In the genomic region with DNA sequence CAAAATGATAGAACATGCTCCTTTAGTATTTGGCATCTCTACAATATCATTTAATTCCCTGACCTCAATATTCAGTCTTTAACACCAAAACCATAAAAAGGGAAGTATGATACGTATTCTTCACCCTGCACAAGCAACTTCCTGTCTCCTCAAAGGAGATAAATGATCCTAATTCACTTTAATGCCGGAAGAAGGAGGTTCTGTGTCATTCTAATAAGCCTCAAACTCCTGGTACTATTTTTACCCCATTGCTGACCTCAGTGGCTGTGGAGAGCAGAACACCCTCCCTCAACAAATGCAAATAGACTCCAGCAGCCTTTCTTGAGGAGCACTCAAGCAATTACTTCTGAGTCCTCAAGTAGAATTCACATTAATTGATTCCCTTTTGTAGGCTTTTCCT, we compare ENCODE assay signal across 9 cellular contexts.
DNase-seq lines count a peak whose midpoint lies in the region; ATAC-seq and TF ChIP-seq lines count a peak whose summit lies in the region.
"Had no signal": no experiment of that assay in that cellular context is flagged by ENCODE, and none has a peak within 500 bp of the region (broad histone marks: within the 10 kb centered on the region; RNA-seq: fewer than 3 reads in every experiment).

No MANE protein-coding gene starts in this region.

- CTCF ChIA-PET in GM10248 (lab: Yijun Ruan, JAX) = no interaction called here

- H3K4me3 Mint-ChIP-seq in CD14-positive monocyte = no peak overlapping the region

- no peaks in the 10 kb centered on the region for H3K36me3 Mint-ChIP-seq in activated naive CD4-positive, alpha-beta T cell treated with anti-CD3 and anti-CD28 coated beads, Interleukin-2, amount 50 U/mL, for 72 hours
- no peaks in the 10 kb centered on the region for H3K36me3 Mint-ChIP-seq in CD14-positive monocyte

- H3K27me3 Mint-ChIP-seq in CD14-positive monocyte (ENCODE audit: low read depth in 3 of 3) = no peaks in the 10 kb centered on the region

- DNase-seq in GM10248 (ENCODE audit: extremely low spot score) (peak; percentile 36), astrocyte of the spinal cord (ENCODE audit: low read depth, low spot score) (peak; percentile 31), AG08395 (ENCODE audit: low spot score) (no peak), CD14-positive monocyte (ENCODE audit: low spot score) (no peak)
- no peak for DNase-seq in activated naive CD4-positive, alpha-beta T cell treated with anti-CD3 and anti-CD28 coated beads, Interleukin-2, amount 50 U/mL, for 72 hours (ENCODE audit: low spot score in 2 of 2)
- no peak for DNase-seq in effector CD4-positive, alpha-beta T cell
- DNase-seq: psoas muscle had no signal

- no peak overlapping the region for H3K4me3 ChIP-seq in astrocyte of the spinal cord (ENCODE audit: low read depth, low read length)
- H3K4me3 ChIP-seq: psoas muscle had no signal

- in situ Hi-C loops in astrocyte of the spinal cord (cut with HindIII; ENCODE audit: low sequenced_read_pairs) = no loop called here

- peaks cover 0 to 4% of the 10 kb centered on the region in 2 donors for H3K9me3 Mint-ChIP-seq in activated naive CD4-positive, alpha-beta T cell treated with anti-CD3 and anti-CD28 coated beads, Interleukin-2, amount 50 U/mL, for 72 hours
- no peaks in the 10 kb centered on the region for H3K9me3 Mint-ChIP-seq in CD14-positive monocyte

- ATAC-seq in GM21447 (IDR thresholded peaks at IDR 0.05; ENCODE audit: unreplicated experiment) (peak; percentile 92), HG03575 (IDR thresholded peaks at IDR 0.05; ENCODE audit: extremely low read depth, insufficient number of reproducible peaks, low FRiP score, unreplicated experiment) (peak; percentile 94)
- no peak for ATAC-seq in activated naive CD4-positive, alpha-beta T cell treated with anti-CD3 and anti-CD28 coated beads, Interleukin-2, amount 50 U/mL, for 72 hours

- intact Hi-C loops in CD14-positive monocyte (cut with micrococcal nuclease) = no loop called here

- POLR2A ChIA-PET in GM10248 (lab: Yijun Ruan, JAX) = no interaction called here

- TF ChIP-seq CTCF in GM10248 (IDR thresholded peaks at IDR 0.05; ENCODE audit: control extremely low read depth, extremely low read depth, low read depth, missing control alignments) (no peak), astrocyte of the spinal cord (IDR thresholded peaks at IDR 0.05; ENCODE audit: low read depth, low read length) (no peak), CD14-positive monocyte (IDR thresholded peaks at IDR 0.05) (no peak)

- no peak overlapping the region for H3K27ac Mint-ChIP-seq in activated naive CD4-positive, alpha-beta T cell treated with anti-CD3 and anti-CD28 coated beads, Interleukin-2, amount 50 U/mL, for 72 hours
- H3K27ac Mint-ChIP-seq in CD14-positive monocyte = peak overlapping the region in 1 of 7 donors; percentile 53

- peaks cover 24% of the 10 kb centered on the region for H3K4me1 Mint-ChIP-seq in CD14-positive monocyte

Comparison
In these comparisons a context has a peak if more than half of its experiments do, and no peak if none do; other contexts are left out.
1. DNase-seq: peak in GM10248 (single experiment) and astrocyte of the spinal cord (single experiment); none in activated naive CD4-positive, alpha-beta T cell treated with anti-CD3 and anti-CD28 coated beads, Interleukin-2, amount 50 U/mL, for 72 hours (0 of 2), effector CD4-positive, alpha-beta T cell (single experiment), AG08395 (single experiment) and CD14-positive monocyte (single experiment).
2. ATAC-seq: peak in GM21447 (single experiment) and HG03575 (single experiment); none in activated naive CD4-positive, alpha-beta T cell treated with anti-CD3 and anti-CD28 coated beads, Interleukin-2, amount 50 U/mL, for 72 hours (0 of 2).